Comparison of ENCODE assay signal across 1 cellular context in the genomic region with DNA sequence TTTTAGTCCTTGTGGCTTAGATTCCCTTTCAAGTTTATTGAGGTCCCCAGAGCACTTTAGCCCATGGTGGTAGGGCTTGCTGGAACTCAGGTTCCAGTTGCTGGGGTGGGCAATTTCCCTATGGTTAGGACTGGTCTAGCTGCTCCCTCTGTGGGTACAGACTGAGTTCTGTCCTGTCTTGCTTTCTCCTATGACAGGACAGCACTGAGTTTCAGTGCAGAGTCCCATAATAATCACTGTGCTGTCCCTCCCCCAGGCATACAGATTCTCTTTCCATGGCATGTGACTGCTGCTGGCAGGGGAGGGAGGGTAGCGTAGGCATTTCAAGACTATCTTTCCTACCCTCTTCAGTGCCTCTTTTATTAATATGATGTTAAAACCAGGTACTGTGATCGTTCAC.
TF ChIP-seq lines count a peak whose summit lies in the region.

No MANE protein-coding gene starts in this region.

TF ChIP-seq in HepG2, 621 proteins besides CTCF, POLR2A, EP300 and RAD21:
- no peak for TF ChIP-seq RBM22 (optimal IDR thresholded peaks at IDR 0.05; ENCODE audit: low read length)
- TF ChIP-seq ZBTB20 (CRISPR knock-in tag; IDR thresholded peaks at IDR 0.05; ENCODE audit: borderline replicate concordance, low read depth), result no peak
- no peak for TF ChIP-seq ZHX2 (IDR thresholded peaks at IDR 0.05; ENCODE audit: low read depth)
- no peak for TF ChIP-seq ZHX2 (CRISPR knock-in tag; IDR thresholded peaks at IDR 0.05; ENCODE audit: borderline replicate concordance)
- TF ChIP-seq TAF1 (CRISPR knock-in tag; IDR thresholded peaks at IDR 0.05), result no peak
- no peak for TF ChIP-seq SCMH1 (CRISPR knock-in tag; IDR thresholded peaks at IDR 0.05; ENCODE audit: borderline replicate concordance)
- no peak for TF ChIP-seq XRCC5 (optimal IDR thresholded peaks at IDR 0.05; ENCODE audit: low read length)
- TF ChIP-seq ZNF512B (CRISPR knock-in tag; IDR thresholded peaks at IDR 0.05; ENCODE audit: borderline replicate concordance), result no peak
- no peak for TF ChIP-seq ZNF563 (CRISPR knock-in tag; IDR thresholded peaks at IDR 0.05)
- no peak for TF ChIP-seq DRAP1 (CRISPR knock-in tag; IDR thresholded peaks at IDR 0.05)
TF ChIP-seq in HepG2: peak in this region for 0.
